In the genomic region with DNA sequence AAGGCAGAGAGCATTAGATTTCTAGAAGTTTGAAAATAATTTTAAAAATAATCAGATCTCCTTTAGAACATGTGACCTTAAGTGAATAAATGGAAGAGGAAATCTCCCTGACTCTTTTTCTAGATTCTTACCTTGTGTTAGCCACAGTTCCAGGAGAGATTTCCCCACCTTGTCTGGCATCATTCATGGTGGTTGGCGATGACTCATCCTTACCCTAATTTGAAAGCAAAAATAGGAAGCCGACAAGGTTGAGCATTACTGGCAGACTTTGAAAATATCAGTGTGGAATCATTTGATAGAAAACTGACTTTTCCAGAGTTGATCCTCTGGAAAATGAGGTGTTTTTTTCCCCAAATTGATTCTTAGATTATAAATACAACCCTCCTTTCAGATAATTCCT, we compare ENCODE assay signal across 1 cellular context.
TF ChIP-seq lines count a peak whose summit lies in the region.

No MANE protein-coding gene starts in this region.

TF ChIP-seq in H1, 55 proteins besides CTCF, POLR2A, EP300 and RAD21 (continued from another document):
- no peak for TF ChIP-seq CREB1 (IDR thresholded peaks at IDR 0.05)
